Comparison of ENCODE assay signal across 24 cellular contexts in genomic region chr21:38322551-38322950, GRCh38.
A peak's percentile ranks its signal among the peaks of the same experiment; 100 is the strongest.
DNase-seq lines count a peak whose midpoint lies in the region; ATAC-seq and TF ChIP-seq lines count a peak whose summit lies in the region.
"Had no signal": no experiment of that assay in that cellular context is flagged by ENCODE, and none has a peak within 500 bp of the region (broad histone marks: within the 10 kb centered on the region; RNA-seq: fewer than 3 reads in every experiment).

No MANE protein-coding gene starts in this region.

- no peak for TF ChIP-seq EP300 in transverse colon (IDR thresholded peaks at IDR 0.05; ENCODE audit: low read depth)

- peak overlapping the region in 6 of 11 experiments; percentile 1 to 86 (median 72); a peak in 9 of 22 replicates for H3K4me2 ChIP-seq in BLaER1 treated with 17β-estradiol and CSF1 and Interleukin-3, amounts not matched to agents 10 nM and 100 nM

- TF ChIP-seq POLR2A in transverse colon (IDR thresholded peaks at IDR 0.05) = no peak

- WGBS in transverse colon (ENCODE audit: low coverage in 1 of 2), 2 donors = 81 to 88% methylated on average over 5 to 7 of the region's 7 CpGs

- ATAC-seq in GM19463 (IDR thresholded peaks at IDR 0.05; ENCODE audit: unreplicated experiment) = no peak
- ATAC-seq: body of pancreas; HCT116; natural killer cell; stimulated activated memory B cell treated with anti-CD40 and anti-IgM and Interleukin-4, amounts not matched to agents 10 μg/mL and 1 μg/mL and 100 μg/mL, for 72 hours; WTC11 had no signal

- H3K27ac ChIP-seq in BLaER1 treated with 17β-estradiol and CSF1 and Interleukin-3, amounts not matched to agents 10 nM and 100 nM = peak overlapping the region in 1 of 11 experiments; percentile 45; a peak in 1 of 22 replicates
- H3K27ac ChIP-seq in skin epidermis (peak overlapping the region in 15 of 21 experiments; percentile 2 to 86 (median 62)), transverse colon (no peak overlapping the region)
- H3K27ac ChIP-seq: body of pancreas, sigmoid colon, thoracic aorta had no signal

- H3K4me3 ChIP-seq in BLaER1 treated with 17β-estradiol and CSF1 and Interleukin-3, amounts not matched to agents 10 nM and 100 nM = no peak overlapping the region
- H3K4me3 ChIP-seq in MG63 (no peak overlapping the region), skin epidermis (no peak overlapping the region), transverse colon (no peak overlapping the region)
- H3K4me3 ChIP-seq: body of pancreas, sigmoid colon, thoracic aorta had no signal

- no peak overlapping the region for H3K9ac ChIP-seq in BLaER1 treated with 17β-estradiol and CSF1 and Interleukin-3, amounts not matched to agents 10 nM and 100 nM

- TF ChIP-seq CTCF in transverse colon (IDR thresholded peaks at IDR 0.05) = no peak

- peaks cover 28 to 64% (median 42%) of the 10 kb centered on the region in 11 experiments; a peak in 21 of 22 replicates for H3K9me3 ChIP-seq in BLaER1 treated with 17β-estradiol and CSF1 and Interleukin-3, amounts not matched to agents 10 nM and 100 nM (replicated peaks in 1 of 11)
- H3K9me3 ChIP-seq in MG63 (no peaks in the 10 kb centered on the region; the same call in 1 of the 2 replicates), transverse colon (no peaks in the 10 kb centered on the region)
- H3K9me3 ChIP-seq: body of pancreas, sigmoid colon, thoracic aorta had no signal

- H3K36me3 ChIP-seq in BLaER1 treated with 17β-estradiol and CSF1 and Interleukin-3, amounts not matched to agents 10 nM and 100 nM = no peaks in the 10 kb centered on the region
- no peaks in the 10 kb centered on the region for H3K36me3 ChIP-seq in MG63
- H3K36me3 ChIP-seq in transverse colon = no peaks in the 10 kb centered on the region
- H3K36me3 ChIP-seq: sigmoid colon, thoracic aorta had no signal

- intact Hi-C loops in transverse colon (cut with DNase I; ENCODE audit: low total_unique reads) = no loop called here

- peaks cover 0 to 94% (median 0%) of the 10 kb centered on the region in 11 experiments; a peak in 10 of 22 replicates for H3K27me3 ChIP-seq in BLaER1 treated with 17β-estradiol and CSF1 and Interleukin-3, amounts not matched to agents 10 nM and 100 nM
- no peaks in the 10 kb centered on the region for H3K27me3 ChIP-seq in MG63
- H3K27me3 ChIP-seq in transverse colon = peaks cover 4% of the 10 kb centered on the region
- H3K27me3 ChIP-seq: body of pancreas had no signal

- H3K4me1 ChIP-seq in BLaER1 treated with 17β-estradiol and CSF1 and Interleukin-3, amounts not matched to agents 10 nM and 100 nM = peaks cover 14 to 66% (median 33%) of the 10 kb centered on the region in 10 experiments; a peak in 18 of 20 replicates
- H3K4me1 ChIP-seq in transverse colon = no peaks in the 10 kb centered on the region
- H3K4me1 ChIP-seq: body of pancreas, sigmoid colon had no signal

- peaks cover 0 to 29% (median 0%) of the 10 kb centered on the region in 11 experiments; a peak in 2 of 22 replicates for H4K20me1 ChIP-seq in BLaER1 treated with 17β-estradiol and CSF1 and Interleukin-3, amounts not matched to agents 10 nM and 100 nM

- peak; percentile 78 for DNase-seq in MG63
- peak; percentile 46 for DNase-seq in fibroblast of peridontal ligament (ENCODE audit: extremely low read depth)
- DNase-seq in SHP77 treated with DMSO at 0.1 percent for 48 hours (lab: John Stamatoyannopoulos, UW) = no peak
- no peak for DNase-seq in transverse colon
- no peak for DNase-seq in amniotic stem cell (lab: John Stamatoyannopoulos, UW)
- DNase-seq: activated CD8-positive, alpha-beta memory T cell treated with anti-CD3 and anti-CD28 coated beads, Interleukin-2, amount 50 U/mL, for 4 hours; body of pancreas; erythroblast; kidney; natural killer cell; NCI-H1436; NCI-H2171; NCI-H524 treated with DMSO at 0.1 percent for 48 hours; posterior cingulate gyrus; RPMI8226; sigmoid colon; stimulated activated CD4-positive, alpha-beta T cell treated with anti-CD3 and anti-CD28 coated beads, Interleukin-2, amount 100 ng/mL, for 24 hours had no signal

- in situ Hi-C loops in transverse colon (cut with MboI; ENCODE audit: low pct_ligation_motif_present in 1 of 4, low pct_unique_long_range_greater_than_20kb in 1 of 4, low sequenced_read_pairs in 3 of 4) = no loop called here

Comparison
In these comparisons a context has a peak if more than half of its experiments do, and no peak if none do; other contexts are left out.
1. H3K27ac ChIP-seq: peak in skin epidermis (15 of 21); none in transverse colon (0 of 4).
2. DNase-seq: peak in MG63 (single experiment) and fibroblast of peridontal ligament (single experiment); none in SHP77 treated with DMSO at 0.1 percent for 48 hours (single experiment), transverse colon (single experiment) and amniotic stem cell (single experiment).